Comparison of ENCODE assay signal across 17 cellular contexts in genomic region chrX:7283741-7284140, GRCh38.
A peak's percentile ranks its signal among the peaks of the same experiment; 100 is the strongest.
DNase-seq lines count a peak whose midpoint lies in the region; ATAC-seq and TF ChIP-seq lines count a peak whose summit lies in the region.
"Had no signal": no experiment of that assay in that cellular context is flagged by ENCODE, and none has a peak within 500 bp of the region (broad histone marks: within the 10 kb centered on the region; RNA-seq: fewer than 3 reads in every experiment).

No MANE protein-coding gene starts in this region.

- H3K36me3 ChIP-seq in trophoblast cell (ENCODE audit: control insufficient read depth in 1 of 2, insufficient read depth in 2 of 2, low read length in 2 of 2) (no peaks in the 10 kb centered on the region), ascending aorta (no peaks in the 10 kb centered on the region)
- H3K36me3 ChIP-seq: BLaER1 had no signal

- no peak overlapping the region for H2BK120ac ChIP-seq in trophoblast cell (ENCODE audit: insufficient read depth, low read length, poor library complexity)

- no peaks in the 10 kb centered on the region for H3K79me2 ChIP-seq in trophoblast cell (ENCODE audit: control insufficient read depth, insufficient read depth, low read length, poor library complexity)

- no peak overlapping the region for H3K9ac ChIP-seq in trophoblast cell (ENCODE audit: low read length)
- H3K9ac ChIP-seq: BLaER1 had no signal

- no peak overlapping the region for H3K4me2 ChIP-seq in trophoblast cell (ENCODE audit: low read length)
- H3K4me2 ChIP-seq: BLaER1 had no signal

- H3K27ac ChIP-seq in trophoblast cell (ENCODE audit: low read depth, low read length) (no peak overlapping the region), ascending aorta (no peak overlapping the region)
- H3K27ac ChIP-seq: 22Rv1, BLaER1, C4-2B had no signal

- no peaks in the 10 kb centered on the region for H3K4me1 ChIP-seq in trophoblast cell (ENCODE audit: control insufficient read depth in 1 of 2, insufficient read depth in 2 of 2, low read length in 2 of 2)
- no peaks in the 10 kb centered on the region for H3K4me1 ChIP-seq in ascending aorta
- H3K4me1 ChIP-seq: BLaER1, Caco-2 had no signal

- no peak overlapping the region for H2BK5ac ChIP-seq in trophoblast cell (ENCODE audit: low read depth, low read length, poor library complexity)

- no peak overlapping the region for H3K4me3 ChIP-seq in epithelial cell of esophagus (ENCODE audit: low read length)
- no peak overlapping the region for H3K4me3 ChIP-seq in trophoblast cell (ENCODE audit: low read depth, low read length)
- H3K4me3 ChIP-seq in ascending aorta = no peak overlapping the region
- H3K4me3 ChIP-seq: BLaER1 had no signal

- H4K12ac ChIP-seq in trophoblast cell (ENCODE audit: low read depth, low read length) = no peak overlapping the region

- TF ChIP-seq CTCF in epithelial cell of esophagus (IDR thresholded peaks at IDR 0.05; ENCODE audit: insufficient read depth, low read depth, low read length, missing control alignments) = no peak
- no peak for TF ChIP-seq CTCF in ascending aorta (IDR thresholded peaks at IDR 0.05)

- H4K8ac ChIP-seq in trophoblast cell (ENCODE audit: low read depth, low read length) = no peak overlapping the region

- ATAC-seq in HG03280 (IDR thresholded peaks at IDR 0.05; ENCODE audit: unreplicated experiment) = no peak
- ATAC-seq: CD8-positive, alpha-beta T cell; HCT116 had no signal

- H3K18ac ChIP-seq in trophoblast cell (ENCODE audit: low read length) = no peak overlapping the region

- H2AK5ac ChIP-seq in trophoblast cell (ENCODE audit: low read length) = no peak overlapping the region

- no peak overlapping the region for H4K91ac ChIP-seq in trophoblast cell (ENCODE audit: low read depth, low read length)

- DNase-seq in DMS 273 (lab: John Stamatoyannopoulos, UW; ENCODE audit: unreplicated experiment) (peak; percentile 33), DMS 273 treated with DMSO at 0.1 percent for 48 hours (lab: John Stamatoyannopoulos, UW) (no peak), epithelial cell of esophagus (ENCODE audit: low read depth) (peak; percentile 4), trophoblast cell (peak; percentile 62 to 75), ascending aorta (ENCODE audit: low spot score in 2 of 2) (no peak)
- DNase-seq: Caco-2; CD4-positive, CD25-positive, alpha-beta regulatory T cell; CD8-positive, alpha-beta T cell; DMS53; DMS79 treated with DMSO at 0.1 percent for 48 hours; GF-D8; H9 had no signal

- H3K79me1 ChIP-seq in trophoblast cell (ENCODE audit: low read length) = no peaks in the 10 kb centered on the region

- intact Hi-C loops in ascending aorta (cut with DNase I) = no loop called here

- no CpG with 5 or more reads among the region's 2 CpGs for WGBS in trophoblast cell (ENCODE audit: extremely low coverage, insufficient coverage, insufficient read length)

- H3K23ac ChIP-seq in trophoblast cell (ENCODE audit: low read length) = no peak overlapping the region

- H3K27me3 ChIP-seq in trophoblast cell (ENCODE audit: insufficient read depth, low read length) (no peaks in the 10 kb centered on the region), ascending aorta (no peaks in the 10 kb centered on the region)
- H3K27me3 ChIP-seq: BLaER1 had no signal

- H2BK12ac ChIP-seq in trophoblast cell (ENCODE audit: low read length) = no peak overlapping the region

- H3K9me3 ChIP-seq in trophoblast cell (ENCODE audit: insufficient read depth, low read depth, low read length) (no peaks in the 10 kb centered on the region), ascending aorta (no peaks in the 10 kb centered on the region)
- H3K9me3 ChIP-seq: BLaER1, Caco-2 had no signal

- no peak overlapping the region for H3K4ac ChIP-seq in trophoblast cell (ENCODE audit: low read depth, low read length)

- no peak overlapping the region for H3K14ac ChIP-seq in trophoblast cell (ENCODE audit: low read length)

- H2AFZ ChIP-seq in trophoblast cell (ENCODE audit: insufficient read depth, low read length, poor library complexity) = no peak overlapping the region

Comparison
In these comparisons a context has a peak if more than half of its experiments do, and no peak if none do; other contexts are left out.
1. DNase-seq: peak in DMS 273 (single experiment), epithelial cell of esophagus (single experiment) and trophoblast cell (2 of 2); none in DMS 273 treated with DMSO at 0.1 percent for 48 hours (single experiment) and ascending aorta (0 of 2).